Comparison of ENCODE assay signal across 7 cellular contexts in the genomic region with DNA sequence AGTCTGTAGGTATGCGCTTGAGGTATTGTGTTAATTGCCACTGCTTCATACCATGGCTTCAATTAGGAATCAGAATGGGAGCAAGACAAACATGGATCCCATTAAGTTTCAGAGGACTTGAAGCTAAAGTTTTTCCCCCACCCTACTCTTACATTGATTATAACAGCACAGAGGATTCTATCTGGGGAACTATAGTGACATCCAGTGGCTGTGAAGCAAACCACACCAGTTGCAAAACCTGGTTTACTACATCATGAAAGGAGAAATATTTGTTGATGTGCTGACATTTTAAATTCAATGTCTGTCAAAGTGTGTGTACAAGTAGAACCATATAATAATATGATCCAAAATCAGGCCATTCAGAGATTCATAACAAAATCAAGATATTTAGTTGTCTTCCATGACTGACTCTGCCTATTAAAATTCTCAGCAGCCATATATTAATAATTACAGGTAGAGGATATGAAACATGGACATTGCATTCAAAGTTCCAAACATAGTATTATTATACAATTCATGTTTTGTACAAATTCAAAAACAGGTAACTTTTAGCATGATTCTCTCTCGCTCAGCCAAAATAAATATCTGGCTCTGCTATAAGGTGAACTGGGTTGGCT.
DNase-seq lines count a peak whose midpoint lies in the region; ATAC-seq, FAIRE-seq and TF ChIP-seq lines count a peak whose summit lies in the region.

No MANE protein-coding gene starts in this region.

- H3K9ac ChIP-seq in kidney (ENCODE audit: low read length in 2 of 2): no peak overlapping the region

- H3K9me3 ChIP-seq in body of pancreas (no peaks in the 10 kb centered on the region), kidney (ENCODE audit: control insufficient read depth in 1 of 2, low read length in 2 of 2) (no peaks in the 10 kb centered on the region)

- peak; percentile 59 for FAIRE-seq in kidney (lab: Jason Lieb, UNC)

- H3K4me3 ChIP-seq in body of pancreas: no peak overlapping the region
- no peak overlapping the region for H3K4me3 ChIP-seq in kidney (ENCODE audit: low read length in 2 of 2)

- H3K27me3 Mint-ChIP-seq in T-helper 2 cell treated with Interferon-gamma antibody and Interleukin-4, amounts not matched to agents 5 μg/mL and 100 μg/mL, for 36 hours (ENCODE audit: low read depth): no peaks in the 10 kb centered on the region
- no peaks in the 10 kb centered on the region for H3K27me3 Mint-ChIP-seq in endothelial cell (ENCODE audit: unreplicated experiment)

- H3K27me3 ChIP-seq in body of pancreas: no peaks in the 10 kb centered on the region

- H3K36me3 ChIP-seq in body of pancreas (replicated peaks in 1 of 2; ENCODE audit: insufficient read depth in 1 of 2, low read depth in 2 of 2) (no peaks in the 10 kb centered on the region), kidney (ENCODE audit: control insufficient read depth in 1 of 2, insufficient read depth in 2 of 2, low read length in 2 of 2) (no peaks in the 10 kb centered on the region)

- TF ChIP-seq CTCF in body of pancreas (IDR thresholded peaks at IDR 0.05) (peak; percentile 24 to 69 (median 58)), kidney (IDR thresholded peaks at IDR 0.05; ENCODE audit: borderline replicate concordance, extremely low read depth, insufficient read depth) (peak; percentile 28), endothelial cell (IDR thresholded peaks at IDR 0.05; ENCODE audit: unreplicated experiment) (no peak)

- no peak overlapping the region for H3K4me3 Mint-ChIP-seq in T-helper 2 cell treated with Interferon-gamma antibody and Interleukin-4, amounts not matched to agents 5 μg/mL and 100 μg/mL, for 36 hours
- H3K4me3 Mint-ChIP-seq in endothelial cell (ENCODE audit: unreplicated experiment): no peak overlapping the region

- 93 to 95% methylated on average over 2 of the region's 2 CpGs for WGBS in body of pancreas, 2 donors

- H3K27ac Mint-ChIP-seq in T-helper 2 cell treated with Interferon-gamma antibody and Interleukin-4, amounts not matched to agents 5 μg/mL and 100 μg/mL, for 36 hours: no peak overlapping the region
- no peak overlapping the region for H3K27ac Mint-ChIP-seq in endothelial cell (ENCODE audit: unreplicated experiment)

- intact Hi-C loops in body of pancreas (cut with DNase I) (no loop called here), kidney (cut with DNase I) (no loop called here)

- no peaks in the 10 kb centered on the region for H3K9me3 Mint-ChIP-seq in T-helper 2 cell treated with Interferon-gamma antibody and Interleukin-4, amounts not matched to agents 5 μg/mL and 100 μg/mL, for 36 hours
- H3K9me3 Mint-ChIP-seq in endothelial cell (ENCODE audit: unreplicated experiment): no peaks in the 10 kb centered on the region

- ATAC-seq in GM18505 (IDR thresholded peaks at IDR 0.05; ENCODE audit: unreplicated experiment) (peak; percentile 73), HG02970 (IDR thresholded peaks at IDR 0.05; ENCODE audit: low FRiP score, unreplicated experiment) (peak; percentile 79), body of pancreas (peak; percentile 63)

- DNase-seq in NCI-H2171 treated with DMSO at 0.1 percent for 48 hours (lab: John Stamatoyannopoulos, UW): peak; percentile 42
- peak in 1 of 4 donors; percentile 30 for DNase-seq in body of pancreas
- DNase-seq in kidney: no peak
- DNase-seq in T-helper 2 cell treated with Interferon-gamma antibody and Interleukin-4, amounts not matched to agents 5 μg/mL and 100 μg/mL, for 36 hours (ENCODE audit: low spot score): no peak
- no peak for DNase-seq in endothelial cell (ENCODE audit: low spot score)

- H3K4me1 ChIP-seq in body of pancreas (peaks cover 29% of the 10 kb centered on the region), kidney (ENCODE audit: control insufficient read depth in 1 of 2, insufficient read depth in 1 of 2, low read depth in 1 of 2, low read length in 2 of 2) (no peaks in the 10 kb centered on the region)

- TF ChIP-seq POLR2A in GM18505 (IDR thresholded peaks at IDR 0.05; ENCODE audit: borderline replicate concordance, extremely low read depth, insufficient read depth, insufficient read length) (no peak), body of pancreas (IDR thresholded peaks at IDR 0.05) (no peak)

- no peaks in the 10 kb centered on the region for H3K36me3 Mint-ChIP-seq in T-helper 2 cell treated with Interferon-gamma antibody and Interleukin-4, amounts not matched to agents 5 μg/mL and 100 μg/mL, for 36 hours (ENCODE audit: low read depth)
- no peaks in the 10 kb centered on the region for H3K36me3 Mint-ChIP-seq in endothelial cell (ENCODE audit: low read depth, unreplicated experiment)

- H3K27ac ChIP-seq in body of pancreas (no peak overlapping the region), kidney (ENCODE audit: low read depth in 2 of 2, low read length in 2 of 2) (no peak overlapping the region)

- no peaks in the 10 kb centered on the region for H3K4me1 Mint-ChIP-seq in T-helper 2 cell treated with Interferon-gamma antibody and Interleukin-4, amounts not matched to agents 5 μg/mL and 100 μg/mL, for 36 hours (ENCODE audit: low read depth)
- H3K4me1 Mint-ChIP-seq in endothelial cell (ENCODE audit: unreplicated experiment): peaks cover 14% of the 10 kb centered on the region
